Comparison of ENCODE assay signal across 8 cellular contexts in the genomic region with DNA sequence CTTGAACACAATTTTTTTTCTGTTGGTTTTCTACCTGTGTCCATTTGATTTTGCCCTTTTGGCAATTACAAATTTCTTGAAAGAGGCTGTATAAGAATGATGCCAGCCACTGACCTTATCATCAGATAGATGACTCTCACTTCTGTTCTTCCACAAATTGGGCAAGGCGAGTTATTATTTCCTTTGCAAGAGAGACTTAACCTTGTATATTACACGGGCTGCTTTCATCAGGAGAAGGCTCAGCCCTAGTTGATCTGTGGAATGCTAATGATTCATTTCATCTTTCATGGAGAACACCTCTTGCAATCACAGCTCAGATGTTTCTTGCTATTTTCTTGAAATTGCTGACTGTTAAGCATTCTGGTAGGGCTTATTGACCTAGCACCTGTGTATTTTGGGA.
"Had no signal": no experiment of that assay in that cellular context is flagged by ENCODE, and none has a peak within 500 bp of the region (broad histone marks: within the 10 kb centered on the region; RNA-seq: fewer than 3 reads in every experiment).

No MANE protein-coding gene starts in this region.

- ATAC-seq: GM23338, HCT116 had no signal

- DNase-seq: GM23248, GOT3, H7, H9, HCEC 1CT, HFFc6 had no signal
